Comparison of ENCODE assay signal across 1 cellular context in the genomic region with DNA sequence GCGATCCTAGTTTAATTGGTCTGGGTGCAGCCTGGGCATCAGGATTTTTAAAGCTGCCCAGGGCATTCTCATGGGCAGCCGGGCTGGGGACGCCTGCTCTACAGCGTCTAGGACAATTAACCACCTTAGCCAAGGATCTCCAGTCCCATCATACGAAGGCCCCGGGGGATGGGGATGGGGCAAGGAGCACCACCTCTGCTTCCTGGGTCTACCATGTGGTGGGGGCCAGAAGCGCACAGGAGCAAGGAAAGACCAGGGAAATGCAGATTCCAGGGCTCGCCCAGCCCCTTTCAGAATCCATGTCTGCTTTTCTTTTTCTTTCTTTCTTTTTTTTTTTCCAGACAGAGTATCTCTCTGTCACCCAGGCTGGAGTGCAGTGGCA.
TF ChIP-seq lines count a peak whose summit lies in the region.

No MANE protein-coding gene starts in this region.

TF ChIP-seq in HepG2, 621 proteins besides CTCF, POLR2A, EP300 and RAD21 (continues in another document):
- TF ChIP-seq ZNF563 (CRISPR knock-in tag; IDR thresholded peaks at IDR 0.05) (no peak), SIX4 (CRISPR knock-in tag; IDR thresholded peaks at IDR 0.05) (no peak), WIZ (CRISPR knock-in tag; IDR thresholded peaks at IDR 0.05) (0 out of 2 replicates have a peak, but pooled peaks have one; percentile 40), BORCS8-MEF2B (CRISPR knock-in tag; IDR thresholded peaks at IDR 0.05) (no peak), ZNF292 (CRISPR knock-in tag; IDR thresholded peaks at IDR 0.05; ENCODE audit: borderline replicate concordance, low read depth) (peak; percentile 9; the same call in 1 of the 2 replicates), KLF15 (CRISPR knock-in tag; IDR thresholded peaks at IDR 0.05; ENCODE audit: borderline replicate concordance) (no peak), ZNF569 (CRISPR knock-in tag; IDR thresholded peaks at IDR 0.05; ENCODE audit: borderline replicate concordance) (no peak), THAP11 (CRISPR knock-in tag; IDR thresholded peaks at IDR 0.05) (no peak), PHB2 (IDR thresholded peaks at IDR 0.05; ENCODE audit: partially characterized antibody) (no peak), PHF8 (CRISPR knock-in tag; IDR thresholded peaks at IDR 0.05) (peak; percentile 1; the same call in 1 of the 2 replicates), MEF2D (CRISPR knock-in tag; IDR thresholded peaks at IDR 0.05) (0 out of 2 replicates have a peak, but pooled peaks have one; percentile 10), RAD51 (IDR thresholded peaks at IDR 0.05; ENCODE audit: borderline replicate concordance) (no peak), HMG20A (CRISPR knock-in tag; IDR thresholded peaks at IDR 0.05; ENCODE audit: borderline replicate concordance) (no peak), TAF1 (CRISPR knock-in tag; IDR thresholded peaks at IDR 0.05) (peak; percentile 12; the same call in 1 of the 2 replicates), ZNF232 (CRISPR knock-in tag; IDR thresholded peaks at IDR 0.05; ENCODE audit: borderline replicate concordance) (no peak), ZBTB7A (CRISPR knock-in tag; IDR thresholded peaks at IDR 0.05) (0 out of 2 replicates have a peak, but pooled peaks have one; percentile 3), ZNF432 (CRISPR knock-in tag; IDR thresholded peaks at IDR 0.05; ENCODE audit: borderline replicate concordance) (no peak), SAFB2 (CRISPR knock-in tag; IDR thresholded peaks at IDR 0.05; ENCODE audit: borderline replicate concordance, low read depth) (peak; percentile 77; the same call in 1 of the 2 replicates)
- TF ChIP-seq, protein P1, sequence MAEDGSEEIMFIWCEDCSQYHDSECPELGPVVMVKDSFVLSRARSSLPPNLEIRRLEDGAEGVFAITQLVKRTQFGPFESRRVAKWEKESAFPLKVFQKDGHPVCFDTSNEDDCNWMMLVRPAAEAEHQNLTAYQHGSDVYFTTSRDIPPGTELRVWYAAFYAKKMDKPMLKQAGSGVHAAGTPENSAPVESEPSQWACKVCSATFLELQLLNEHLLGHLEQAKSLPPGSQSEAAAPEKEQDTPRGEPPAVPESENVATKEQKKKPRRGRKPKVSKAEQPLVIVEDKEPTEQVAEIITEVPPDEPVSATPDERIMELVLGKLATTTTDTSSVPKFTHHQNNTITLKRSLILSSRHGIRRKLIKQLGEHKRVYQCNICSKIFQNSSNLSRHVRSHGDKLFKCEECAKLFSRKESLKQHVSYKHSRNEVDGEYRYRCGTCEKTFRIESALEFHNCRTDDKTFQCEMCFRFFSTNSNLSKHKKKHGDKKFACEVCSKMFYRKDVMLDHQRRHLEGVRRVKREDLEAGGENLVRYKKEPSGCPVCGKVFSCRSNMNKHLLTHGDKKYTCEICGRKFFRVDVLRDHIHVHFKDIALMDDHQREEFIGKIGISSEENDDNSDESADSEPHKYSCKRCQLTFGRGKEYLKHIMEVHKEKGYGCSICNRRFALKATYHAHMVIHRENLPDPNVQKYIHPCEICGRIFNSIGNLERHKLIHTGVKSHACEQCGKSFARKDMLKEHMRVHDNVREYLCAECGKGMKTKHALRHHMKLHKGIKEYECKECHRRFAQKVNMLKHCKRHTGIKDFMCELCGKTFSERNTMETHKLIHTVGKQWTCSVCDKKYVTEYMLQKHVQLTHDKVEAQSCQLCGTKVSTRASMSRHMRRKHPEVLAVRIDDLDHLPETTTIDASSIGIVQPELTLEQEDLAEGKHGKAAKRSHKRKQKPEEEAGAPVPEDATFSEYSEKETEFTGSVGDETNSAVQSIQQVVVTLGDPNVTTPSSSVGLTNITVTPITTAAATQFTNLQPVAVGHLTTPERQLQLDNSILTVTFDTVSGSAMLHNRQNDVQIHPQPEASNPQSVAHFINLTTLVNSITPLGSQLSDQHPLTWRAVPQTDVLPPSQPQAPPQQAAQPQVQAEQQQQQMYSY (CRISPR knock-in tag; IDR thresholded peaks at IDR 0.05): 0 out of 2 replicates have a peak, but pooled peaks have one; percentile 21
- TF ChIP-seq, protein P2, sequence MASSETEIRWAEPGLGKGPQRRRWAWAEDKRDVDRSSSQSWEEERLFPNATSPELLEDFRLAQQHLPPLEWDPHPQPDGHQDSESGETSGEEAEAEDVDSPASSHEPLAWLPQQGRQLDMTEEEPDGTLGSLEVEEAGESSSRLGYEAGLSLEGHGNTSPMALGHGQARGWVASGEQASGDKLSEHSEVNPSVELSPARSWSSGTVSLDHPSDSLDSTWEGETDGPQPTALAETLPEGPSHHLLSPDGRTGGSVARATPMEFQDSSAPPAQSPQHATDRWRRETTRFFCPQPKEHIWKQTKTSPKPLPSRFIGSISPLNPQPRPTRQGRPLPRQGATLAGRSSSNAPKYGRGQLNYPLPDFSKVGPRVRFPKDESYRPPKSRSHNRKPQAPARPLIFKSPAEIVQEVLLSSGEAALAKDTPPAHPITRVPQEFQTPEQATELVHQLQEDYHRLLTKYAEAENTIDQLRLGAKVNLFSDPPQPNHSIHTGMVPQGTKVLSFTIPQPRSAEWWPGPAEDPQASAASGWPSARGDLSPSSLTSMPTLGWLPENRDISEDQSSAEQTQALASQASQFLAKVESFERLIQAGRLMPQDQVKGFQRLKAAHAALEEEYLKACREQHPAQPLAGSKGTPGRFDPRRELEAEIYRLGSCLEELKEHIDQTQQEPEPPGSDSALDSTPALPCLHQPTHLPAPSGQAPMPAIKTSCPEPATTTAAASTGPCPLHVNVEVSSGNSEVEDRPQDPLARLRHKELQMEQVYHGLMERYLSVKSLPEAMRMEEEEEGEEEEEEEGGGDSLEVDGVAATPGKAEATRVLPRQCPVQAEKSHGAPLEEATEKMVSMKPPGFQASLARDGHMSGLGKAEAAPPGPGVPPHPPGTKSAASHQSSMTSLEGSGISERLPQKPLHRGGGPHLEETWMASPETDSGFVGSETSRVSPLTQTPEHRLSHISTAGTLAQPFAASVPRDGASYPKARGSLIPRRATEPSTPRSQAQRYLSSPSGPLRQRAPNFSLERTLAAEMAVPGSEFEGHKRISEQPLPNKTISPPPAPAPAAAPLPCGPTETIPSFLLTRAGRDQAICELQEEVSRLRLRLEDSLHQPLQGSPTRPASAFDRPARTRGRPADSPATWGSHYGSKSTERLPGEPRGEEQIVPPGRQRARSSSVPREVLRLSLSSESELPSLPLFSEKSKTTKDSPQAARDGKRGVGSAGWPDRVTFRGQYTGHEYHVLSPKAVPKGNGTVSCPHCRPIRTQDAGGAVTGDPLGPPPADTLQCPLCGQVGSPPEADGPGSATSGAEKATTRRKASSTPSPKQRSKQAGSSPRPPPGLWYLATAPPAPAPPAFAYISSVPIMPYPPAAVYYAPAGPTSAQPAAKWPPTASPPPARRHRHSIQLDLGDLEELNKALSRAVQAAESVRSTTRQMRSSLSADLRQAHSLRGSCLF (CRISPR knock-in tag; IDR thresholded peaks at IDR 0.05; ENCODE audit: borderline replicate concordance): no peak
- TF ChIP-seq, protein P3, sequence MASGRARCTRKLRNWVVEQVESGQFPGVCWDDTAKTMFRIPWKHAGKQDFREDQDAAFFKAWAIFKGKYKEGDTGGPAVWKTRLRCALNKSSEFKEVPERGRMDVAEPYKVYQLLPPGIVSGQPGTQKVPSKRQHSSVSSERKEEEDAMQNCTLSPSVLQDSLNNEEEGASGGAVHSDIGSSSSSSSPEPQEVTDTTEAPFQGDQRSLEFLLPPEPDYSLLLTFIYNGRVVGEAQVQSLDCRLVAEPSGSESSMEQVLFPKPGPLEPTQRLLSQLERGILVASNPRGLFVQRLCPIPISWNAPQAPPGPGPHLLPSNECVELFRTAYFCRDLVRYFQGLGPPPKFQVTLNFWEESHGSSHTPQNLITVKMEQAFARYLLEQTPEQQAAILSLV (CRISPR knock-in tag; IDR thresholded peaks at IDR 0.05; ENCODE audit: borderline replicate concordance): 0 out of 2 replicates have a peak, but pooled peaks have one; percentile 0
- TF ChIP-seq, protein P4, sequence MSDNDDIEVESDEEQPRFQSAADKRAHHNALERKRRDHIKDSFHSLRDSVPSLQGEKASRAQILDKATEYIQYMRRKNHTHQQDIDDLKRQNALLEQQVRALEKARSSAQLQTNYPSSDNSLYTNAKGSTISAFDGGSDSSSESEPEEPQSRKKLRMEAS (IDR thresholded peaks at IDR 0.05): no peak
- TF ChIP-seq, protein P5, sequence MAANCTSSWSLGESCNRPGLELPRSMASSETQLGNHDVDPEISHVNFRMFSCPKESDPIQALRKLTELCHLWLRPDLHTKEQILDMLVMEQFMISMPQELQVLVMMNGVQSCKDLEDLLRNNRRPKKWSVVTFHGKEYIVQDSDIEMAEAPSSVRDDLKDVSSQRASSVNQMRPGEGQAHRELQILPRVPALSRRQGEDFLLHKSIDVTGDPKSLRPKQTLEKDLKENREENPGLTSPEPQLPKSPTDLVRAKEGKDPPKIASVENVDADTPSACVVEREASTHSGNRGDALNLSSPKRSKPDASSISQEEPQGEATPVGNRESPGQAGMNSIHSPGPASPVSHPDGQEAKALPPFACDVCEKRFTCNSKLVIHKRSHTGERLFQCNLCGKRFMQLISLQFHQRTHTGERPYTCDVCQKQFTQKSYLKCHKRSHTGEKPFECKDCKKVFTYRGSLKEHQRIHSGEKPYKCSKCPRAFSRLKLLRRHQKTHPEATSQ (CRISPR knock-in tag; IDR thresholded peaks at IDR 0.05; ENCODE audit: borderline replicate concordance): no peak
- TF ChIP-seq, protein P6, sequence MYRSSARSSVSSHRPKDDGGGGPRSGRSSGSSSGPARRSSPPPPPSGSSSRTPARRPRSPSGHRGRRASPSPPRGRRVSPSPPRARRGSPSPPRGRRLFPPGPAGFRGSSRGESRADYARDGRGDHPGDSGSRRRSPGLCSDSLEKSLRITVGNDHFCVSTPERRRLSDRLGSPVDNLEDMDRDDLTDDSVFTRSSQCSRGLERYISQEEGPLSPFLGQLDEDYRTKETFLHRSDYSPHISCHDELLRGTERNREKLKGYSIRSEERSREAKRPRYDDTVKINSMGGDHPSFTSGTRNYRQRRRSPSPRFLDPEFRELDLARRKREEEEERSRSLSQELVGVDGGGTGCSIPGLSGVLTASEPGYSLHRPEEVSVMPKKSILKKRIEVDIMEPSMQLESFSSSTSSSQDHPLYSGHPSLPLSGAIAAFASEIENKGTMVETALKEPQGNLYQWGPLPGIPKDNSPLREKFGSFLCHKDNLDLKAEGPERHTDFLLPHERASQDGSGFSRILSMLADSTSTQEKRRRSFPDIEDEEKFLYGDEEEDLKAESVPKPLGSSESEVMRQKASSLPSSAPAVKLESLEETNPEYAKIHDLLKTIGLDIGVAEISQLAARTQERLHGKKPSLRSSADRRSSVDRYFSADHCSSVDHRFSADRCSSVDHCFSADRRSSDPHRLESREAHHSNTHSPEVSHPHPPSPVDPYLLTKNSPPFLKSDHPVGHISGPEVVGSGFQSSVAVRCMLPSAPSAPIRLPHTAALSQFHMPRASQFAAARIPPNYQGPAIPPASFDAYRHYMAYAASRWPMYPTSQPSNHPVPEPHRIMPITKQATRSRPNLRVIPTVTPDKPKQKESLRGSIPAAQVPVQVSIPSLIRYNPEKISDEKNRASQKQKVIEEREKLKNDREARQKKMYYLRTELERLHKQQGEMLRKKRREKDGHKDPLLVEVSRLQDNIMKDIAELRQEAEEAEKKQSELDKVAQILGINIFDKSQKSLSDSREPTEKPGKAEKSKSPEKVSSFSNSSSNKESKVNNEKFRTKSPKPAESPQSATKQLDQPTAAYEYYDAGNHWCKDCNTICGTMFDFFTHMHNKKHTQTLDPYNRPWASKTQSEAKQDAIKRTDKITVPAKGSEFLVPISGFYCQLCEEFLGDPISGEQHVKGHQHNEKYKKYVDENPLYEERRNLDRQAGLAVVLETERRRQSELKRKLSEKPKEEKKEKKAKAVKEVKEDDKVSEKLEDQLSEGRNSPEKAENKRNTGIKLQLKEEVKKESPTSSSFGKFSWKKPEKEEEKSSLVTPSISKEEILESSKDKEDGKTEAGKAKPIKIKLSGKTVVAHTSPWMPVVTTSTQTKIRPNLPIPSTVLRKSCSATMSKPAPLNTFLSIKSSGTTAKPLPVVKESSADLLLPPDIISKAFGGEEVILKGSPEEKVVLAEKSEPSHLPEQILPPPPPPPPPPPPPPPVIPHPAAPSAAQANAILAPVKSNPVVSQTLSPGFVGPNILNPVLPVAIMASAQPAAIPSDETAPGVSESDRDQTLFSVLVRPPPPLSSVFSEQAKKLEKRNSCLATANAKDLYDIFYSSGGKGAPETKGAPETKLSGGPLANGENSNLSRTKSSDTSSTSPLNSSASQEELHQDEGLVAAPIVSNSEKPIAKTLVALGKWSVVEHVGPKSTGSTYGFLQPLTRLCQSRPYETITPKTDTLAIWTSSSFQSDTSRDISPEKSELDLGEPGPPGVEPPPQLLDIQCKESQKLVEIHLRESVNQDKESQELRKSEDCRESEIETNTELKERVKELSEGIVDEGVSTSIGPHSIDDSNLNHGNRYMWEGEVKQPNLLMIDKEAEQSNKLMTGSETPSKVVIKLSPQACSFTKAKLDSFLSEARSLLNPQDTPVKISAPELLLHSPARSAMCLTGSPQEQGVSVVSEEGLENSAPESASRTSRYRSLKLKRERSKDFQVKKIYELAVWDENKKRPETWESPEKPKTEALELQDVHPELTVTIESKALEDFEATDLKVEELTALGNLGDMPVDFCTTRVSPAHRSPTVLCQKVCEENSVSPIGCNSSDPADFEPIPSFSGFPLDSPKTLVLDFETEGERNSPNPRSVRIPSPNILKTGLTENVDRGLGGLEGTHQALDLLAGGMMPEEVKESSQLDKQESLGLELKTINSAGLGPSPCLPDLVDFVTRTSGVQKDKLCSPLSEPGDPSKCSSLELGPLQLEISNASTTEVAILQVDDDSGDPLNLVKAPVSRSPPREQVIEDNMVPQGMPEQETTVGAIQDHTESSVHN (CRISPR knock-in tag; IDR thresholded peaks at IDR 0.05): 0 out of 2 replicates have a peak, but pooled peaks have one; percentile 33
- TF ChIP-seq, protein P7, sequence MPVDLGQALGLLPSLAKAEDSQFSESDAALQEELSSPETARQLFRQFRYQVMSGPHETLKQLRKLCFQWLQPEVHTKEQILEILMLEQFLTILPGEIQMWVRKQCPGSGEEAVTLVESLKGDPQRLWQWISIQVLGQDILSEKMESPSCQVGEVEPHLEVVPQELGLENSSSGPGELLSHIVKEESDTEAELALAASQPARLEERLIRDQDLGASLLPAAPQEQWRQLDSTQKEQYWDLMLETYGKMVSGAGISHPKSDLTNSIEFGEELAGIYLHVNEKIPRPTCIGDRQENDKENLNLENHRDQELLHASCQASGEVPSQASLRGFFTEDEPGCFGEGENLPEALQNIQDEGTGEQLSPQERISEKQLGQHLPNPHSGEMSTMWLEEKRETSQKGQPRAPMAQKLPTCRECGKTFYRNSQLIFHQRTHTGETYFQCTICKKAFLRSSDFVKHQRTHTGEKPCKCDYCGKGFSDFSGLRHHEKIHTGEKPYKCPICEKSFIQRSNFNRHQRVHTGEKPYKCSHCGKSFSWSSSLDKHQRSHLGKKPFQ (CRISPR knock-in tag; IDR thresholded peaks at IDR 0.05; ENCODE audit: insufficient replicate concordance): no peak
- TF ChIP-seq, protein P8, sequence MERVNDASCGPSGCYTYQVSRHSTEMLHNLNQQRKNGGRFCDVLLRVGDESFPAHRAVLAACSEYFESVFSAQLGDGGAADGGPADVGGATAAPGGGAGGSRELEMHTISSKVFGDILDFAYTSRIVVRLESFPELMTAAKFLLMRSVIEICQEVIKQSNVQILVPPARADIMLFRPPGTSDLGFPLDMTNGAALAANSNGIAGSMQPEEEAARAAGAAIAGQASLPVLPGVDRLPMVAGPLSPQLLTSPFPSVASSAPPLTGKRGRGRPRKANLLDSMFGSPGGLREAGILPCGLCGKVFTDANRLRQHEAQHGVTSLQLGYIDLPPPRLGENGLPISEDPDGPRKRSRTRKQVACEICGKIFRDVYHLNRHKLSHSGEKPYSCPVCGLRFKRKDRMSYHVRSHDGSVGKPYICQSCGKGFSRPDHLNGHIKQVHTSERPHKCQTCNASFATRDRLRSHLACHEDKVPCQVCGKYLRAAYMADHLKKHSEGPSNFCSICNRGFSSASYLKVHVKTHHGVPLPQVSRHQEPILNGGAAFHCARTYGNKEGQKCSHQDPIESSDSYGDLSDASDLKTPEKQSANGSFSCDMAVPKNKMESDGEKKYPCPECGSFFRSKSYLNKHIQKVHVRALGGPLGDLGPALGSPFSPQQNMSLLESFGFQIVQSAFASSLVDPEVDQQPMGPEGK (CRISPR knock-in tag; IDR thresholded peaks at IDR 0.05): no peak
